In genomic region chr1:1367238-1367796, GRCh38 we compare ENCODE assay signal across 2 cellular contexts.
TF ChIP-seq lines count a peak whose summit lies in the region.

No MANE protein-coding gene starts in this region.

TF ChIP-seq in IMR-90, 13 proteins besides CTCF, POLR2A, EP300 and RAD21:
- TF ChIP-seq BHLHE40 (IDR thresholded peaks at IDR 0.05; ENCODE audit: low read depth, low read length) (no peak), FOS (IDR thresholded peaks at IDR 0.05; ENCODE audit: low read depth, low read length) (no peak), USF2 (IDR thresholded peaks at IDR 0.05; ENCODE audit: low read depth, low read length) (no peak), NFE2L2 (IDR thresholded peaks at IDR 0.05; ENCODE audit: low read depth, low read length) (no peak), MAFK (IDR thresholded peaks at IDR 0.05; ENCODE audit: low read depth, low read length) (no peak), MAZ (IDR thresholded peaks at IDR 0.05; ENCODE audit: borderline replicate concordance, low read depth, low read length) (no peak), RFX5 (IDR thresholded peaks at IDR 0.05; ENCODE audit: low read depth, low read length) (no peak), ELK1 (IDR thresholded peaks at IDR 0.05; ENCODE audit: borderline replicate concordance, low read depth, low read length) (no peak), CEBPB (IDR thresholded peaks at IDR 0.05; ENCODE audit: low read depth, low read length) (no peak), MXI1 (IDR thresholded peaks at IDR 0.05; ENCODE audit: borderline replicate concordance, low read depth, low read length) (no peak), SMC3 (IDR thresholded peaks at IDR 0.05; ENCODE audit: low read depth, low read length) (no peak), RCOR1 (IDR thresholded peaks at IDR 0.05; ENCODE audit: insufficient replicate concordance, low read length) (no peak), CHD1 (IDR thresholded peaks at IDR 0.05; ENCODE audit: low read depth, low read length) (no peak)

TF ChIP-seq in K562, 482 proteins besides CTCF, POLR2A, EP300 and RAD21:
- TF ChIP-seq BCOR (IDR thresholded peaks at IDR 0.05) (0 out of 2 replicates have a peak, but pooled peaks have one; percentile 19), HDAC1 (IDR thresholded peaks at IDR 0.05) (0 out of 4 replicates have a peak, but pooled peaks of 1 of the 2 experiments have one; percentile 36), ZC3H11A (IDR thresholded peaks at IDR 0.05; ENCODE audit: low read depth, low read length) (no peak), MCM7 (IDR thresholded peaks at IDR 0.05) (peak; percentile 39 to 49; a peak in 1 of 4 replicates), ZBTB43 (CRISPR knock-in tag; IDR thresholded peaks at IDR 0.05) (peak; percentile 99), MLLT1 (IDR thresholded peaks at IDR 0.05) (0 out of 4 replicates have a peak, but pooled peaks of 1 of the 2 experiments have one; percentile 29), ZNF668 (CRISPR knock-in tag; IDR thresholded peaks at IDR 0.05) (no peak), RCOR1 (IDR thresholded peaks at IDR 0.05; ENCODE audit: borderline replicate concordance in 1 of 2, low read depth in 2 of 2, low read length in 2 of 2) (no peak), EHMT2 (IDR thresholded peaks at IDR 0.05) (0 out of 2 replicates have a peak, but pooled peaks have one; percentile 25), SMAD4 (CRISPR knock-in tag; conservative IDR thresholded peaks at IDR 0.05) (no peak), ZNF184 (CRISPR knock-in tag; IDR thresholded peaks at IDR 0.05) (no peak)
TF ChIP-seq in K562: peak in this region for 6.
